In the genomic region with DNA sequence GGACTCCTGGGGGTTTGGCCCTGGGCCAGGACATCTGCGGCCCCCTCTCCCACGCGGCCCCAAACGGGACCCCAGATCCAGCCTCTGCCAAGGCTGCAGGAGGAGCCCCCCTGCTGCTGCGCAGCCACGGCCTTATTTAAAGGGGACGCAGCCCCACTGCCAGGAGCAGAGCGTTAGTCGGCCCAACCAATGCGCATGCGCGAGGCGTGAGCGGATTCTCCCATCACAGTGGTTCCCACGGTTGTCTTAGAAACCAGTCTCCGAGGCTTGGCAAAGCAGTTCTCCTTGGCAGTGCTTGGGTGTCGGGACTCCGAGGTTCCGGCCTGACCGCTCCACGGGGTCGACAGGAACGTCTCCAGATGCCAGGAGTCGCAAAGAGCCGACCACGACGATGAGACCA, we compare ENCODE assay signal across 8 cellular contexts.
A peak's percentile ranks its signal among the peaks of the same experiment; 100 is the strongest.
DNase-seq lines count a peak whose midpoint lies in the region; ATAC-seq and TF ChIP-seq lines count a peak whose summit lies in the region.

No MANE protein-coding gene starts in this region.

- H3K79me2 ChIP-seq in GM23338 (replicated peaks; ENCODE audit: insufficient read depth) (no peaks in the 10 kb centered on the region), mammary epithelial cell (ENCODE audit: insufficient read depth, low read length) (no peaks in the 10 kb centered on the region)

- H3K27me3 Mint-ChIP-seq in GM23338 (ENCODE audit: insufficient read depth, low read depth, poor library complexity) = peaks cover 3% of the 10 kb centered on the region
- H3K27me3 Mint-ChIP-seq in Caco-2 (ENCODE audit: insufficient read depth, unreplicated experiment) = no peaks in the 10 kb centered on the region

- H3F3A ChIP-seq in GM23338 (replicated peaks; ENCODE audit: low read depth) = no peaks in the 10 kb centered on the region

- no peak for TF ChIP-seq CTCF in spleen (IDR thresholded peaks at IDR 0.05 in 8 of 11, conservative IDR thresholded peaks at IDR 0.05 in 3 of 11)
- no peak for TF ChIP-seq CTCF in GM23338 (conservative IDR thresholded peaks at IDR 0.05; ENCODE audit: low read depth in 2 of 2)
- TF ChIP-seq CTCF in Caco-2 (IDR thresholded peaks at IDR 0.05; ENCODE audit: insufficient read depth in 1 of 2, low read depth in 1 of 2, low read length in 1 of 2, severe bottlenecking in 1 of 2, unreplicated experiment in 1 of 2) = no peak
- no peak for TF ChIP-seq CTCF in mammary epithelial cell (conservative IDR thresholded peaks at IDR 0.05 in 1 of 2, IDR thresholded peaks at IDR 0.05 in 1 of 2; ENCODE audit: extremely low read depth in 1 of 2, insufficient read depth in 1 of 2, low read depth in 1 of 2, low read length in 2 of 2)

- ATAC-seq in GM23338 = no peak
- ATAC-seq in HG03196 (IDR thresholded peaks at IDR 0.05; ENCODE audit: unreplicated experiment) = no peak

- H2AFZ ChIP-seq in GM23338 (no peak overlapping the region), mammary epithelial cell (ENCODE audit: low read depth, low read length) (no peak overlapping the region)

- intact Hi-C loops in spleen (cut with DNase I; ENCODE audit: low total_unique reads) = no loop called here
- intact Hi-C loops in Caco-2 (cut with micrococcal nuclease; ENCODE audit: unreplicated experiment) = no loop called here
- intact Hi-C loops in mammary epithelial cell (cut with micrococcal nuclease) = no loop called here

- CTCF ChIA-PET in Caco-2 (lab: Charles Lee) = no interaction called here
- CTCF ChIA-PET in mammary epithelial cell (lab: Charles Lee; ENCODE audit: low non-redundant PET) = no interaction called here

- no peak for TF ChIP-seq POLR2A in erythroblast (IDR thresholded peaks at IDR 0.05; ENCODE audit: low read length)
- no peak for TF ChIP-seq POLR2A in spleen (IDR thresholded peaks at IDR 0.05)

- H3K27ac Mint-ChIP-seq in GM23338 = no peak overlapping the region
- H3K27ac Mint-ChIP-seq in Caco-2 (ENCODE audit: unreplicated experiment) = no peak overlapping the region

- H3K36me3 ChIP-seq in spleen (no peaks in the 10 kb centered on the region), GM23338 (ENCODE audit: insufficient read depth) (no peaks in the 10 kb centered on the region), Caco-2 (ENCODE audit: control insufficient read depth, insufficient read depth, low read length) (no peaks in the 10 kb centered on the region), mammary epithelial cell (ENCODE audit: insufficient read depth, low read length) (no peaks in the 10 kb centered on the region)

- H3K9me3 ChIP-seq in spleen (no peaks in the 10 kb centered on the region), Caco-2 (no peaks in the 10 kb centered on the region), mammary epithelial cell (replicated peaks; ENCODE audit: insufficient read depth, low read length) (no peaks in the 10 kb centered on the region)

- no peak overlapping the region for H3K9ac ChIP-seq in mammary epithelial cell (ENCODE audit: insufficient read depth, low read length)

- H3K4me3 ChIP-seq in spleen (peak overlapping the region in 2 of 8 donors; percentile 13 to 57), GM23338 (no peak overlapping the region), Caco-2 (ENCODE audit: low read depth, low read length) (no peak overlapping the region), mammary epithelial cell (replicated peaks in 1 of 3; ENCODE audit: insufficient read depth in 1 of 3, low read depth in 2 of 3, low read length in 3 of 3) (no peak overlapping the region)

- H4K20me1 ChIP-seq in GM23338 (replicated peaks; ENCODE audit: insufficient read depth) (no peaks in the 10 kb centered on the region), mammary epithelial cell (ENCODE audit: insufficient read depth, low read length) (no peaks in the 10 kb centered on the region)

- H3K27me3 ChIP-seq in spleen (replicated peaks in 1 of 7) (peaks cover 0 to 8% (median 0%) of the 10 kb centered on the region in 7 donors), GM23338 (ENCODE audit: insufficient read depth) (no peaks in the 10 kb centered on the region), Caco-2 (replicated peaks; ENCODE audit: control insufficient read depth, insufficient read depth, low read length) (no peaks in the 10 kb centered on the region), mammary epithelial cell (ENCODE audit: insufficient read depth, low read length) (no peaks in the 10 kb centered on the region)

- dilution Hi-C loops in mammary epithelial cell (cut with HindIII; ENCODE audit: low sequenced_read_pairs) = no loop called here

- no peak overlapping the region for H3K27ac ChIP-seq in spleen
- H3K27ac ChIP-seq in GM23338 (ENCODE audit: low read depth) = no peak overlapping the region
- H3K27ac ChIP-seq in mammary epithelial cell (ENCODE audit: insufficient read depth, low read depth, low read length) = no peak overlapping the region

- POLR2A ChIA-PET in Caco-2 (lab: Charles Lee) = no interaction called here

- H3K4me1 ChIP-seq in spleen = peaks cover 0 to 9% (median 2%) of the 10 kb centered on the region in 6 donors
- no peaks in the 10 kb centered on the region for H3K4me1 ChIP-seq in GM23338 (ENCODE audit: insufficient read depth)
- no peaks in the 10 kb centered on the region for H3K4me1 ChIP-seq in Caco-2
- no peaks in the 10 kb centered on the region for H3K4me1 ChIP-seq in mammary epithelial cell (ENCODE audit: insufficient read depth, low read length)

- H3K36me3 Mint-ChIP-seq in GM23338 (ENCODE audit: low read depth) = peaks cover 3% of the 10 kb centered on the region
- H3K36me3 Mint-ChIP-seq in Caco-2 (ENCODE audit: insufficient read depth, unreplicated experiment) = no peaks in the 10 kb centered on the region

- BruUV-seq in Caco-2 (replicated peaks; lab: Mats Ljungman, UMichigan) (no TSS peak), mammary epithelial cell (replicated peaks; lab: Mats Ljungman, UMichigan) (no TSS peak)

- H3K4me3 Mint-ChIP-seq in GM23338 = no peak overlapping the region
- H3K4me3 Mint-ChIP-seq in Caco-2 (ENCODE audit: unreplicated experiment) = no peak overlapping the region

- DNase-seq in DMS79 treated with DMSO at 0.1 percent for 48 hours (lab: John Stamatoyannopoulos, UW) (peak; percentile 64), erythroblast (lab: John Stamatoyannopoulos, UW) (peak; percentile 14 to 18), spleen (peak; percentile 75), GM23338 (ENCODE audit: low spot score) (no peak), Caco-2 (no peak), mammary epithelial cell (no peak)
- peak; percentile 41 to 55 for DNase-seq in activated CD4-positive, alpha-beta T cell treated with anti-CD3 and anti-CD28 coated beads for 4 hours

- H3K9me3 Mint-ChIP-seq in GM23338 (peaks cover 16% of the 10 kb centered on the region; the same call in 2 of the 3 replicates), Caco-2 (ENCODE audit: unreplicated experiment) (peaks cover 11% of the 10 kb centered on the region)

- in situ Hi-C loops in mammary epithelial cell (cut with MboI; ENCODE audit: low sequenced_read_pairs in 2 of 2) = loop anchor here in 1 of 2 donors (25.0 kb wide), 1 partner anchor 152 kb away; no protein-coding TSS in a partner anchor

- no peak overlapping the region for H3K4me2 ChIP-seq in GM23338
- no peak overlapping the region for H3K4me2 ChIP-seq in mammary epithelial cell (ENCODE audit: insufficient read depth, low read depth, low read length)

- H3K4me1 Mint-ChIP-seq in GM23338 (no peaks in the 10 kb centered on the region; the same call in 2 of the 3 replicates), Caco-2 (ENCODE audit: low read depth, unreplicated experiment) (no peaks in the 10 kb centered on the region)

- no peaks in the 10 kb centered on the region for H3K9me2 ChIP-seq in GM23338 (ENCODE audit: insufficient read depth)

- 27 to 71% (median 53%) methylated on average over 12 to 27 of the region's 27 CpGs for WGBS in spleen, 5 donors
- WGBS in mammary epithelial cell (ENCODE audit: low coverage, missing lambda C conversion rate) = 91% methylated on average over 14 of the region's 27 CpGs

TF ChIP-seq in GM23338, 12 proteins besides CTCF, POLR2A, EP300 and RAD21 (continues in another document):
- TF ChIP-seq ZNF114 (CRISPR knock-in tag; IDR thresholded peaks at IDR 0.05) (no peak), EZH2 (IDR thresholded peaks at IDR 0.05; ENCODE audit: low read depth, unreplicated experiment) (no peak)

Comparison
In these comparisons a context has a peak if more than half of its experiments do, and no peak if none do; other contexts are left out.
1. DNase-seq: peak in DMS79 treated with DMSO at 0.1 percent for 48 hours (single experiment), activated CD4-positive, alpha-beta T cell treated with anti-CD3 and anti-CD28 coated beads for 4 hours (2 of 2), erythroblast (2 of 2) and spleen (single experiment); none in GM23338 (single experiment), Caco-2 (0 of 2) and mammary epithelial cell (single experiment).